ENCODE assay signal across 17 cellular contexts in the genomic region with DNA sequence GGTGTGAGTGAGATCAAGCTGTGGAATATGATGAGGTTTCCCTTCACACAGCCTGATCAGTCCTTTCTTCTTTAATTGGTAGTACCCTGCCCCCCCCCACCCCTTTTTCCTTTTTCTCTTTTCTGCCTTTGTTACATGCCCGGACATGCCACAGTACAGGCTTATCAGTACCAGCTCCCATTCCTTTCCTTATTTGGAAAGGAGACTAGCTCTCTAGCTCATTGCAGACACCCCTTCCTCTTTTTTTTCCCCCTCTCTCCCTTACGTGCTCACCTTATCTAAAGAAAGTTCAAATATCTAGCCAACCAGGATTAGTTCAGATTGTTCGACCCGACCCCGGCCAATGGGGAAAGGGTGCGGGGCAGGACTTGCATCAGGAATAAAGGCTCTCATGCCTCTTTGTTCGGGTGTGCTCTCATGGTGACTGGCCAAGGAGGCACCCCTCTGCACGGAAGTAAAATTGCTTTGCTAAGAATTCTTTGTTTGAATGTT.
DNase-seq lines count a peak whose midpoint lies in the region; ATAC-seq, FAIRE-seq and TF ChIP-seq lines count a peak whose summit lies in the region.
"Had no signal": no experiment of that assay in that cellular context is flagged by ENCODE, and none has a peak within 500 bp of the region (broad histone marks: within the 10 kb centered on the region; RNA-seq: fewer than 3 reads in every experiment).

No MANE protein-coding gene starts in this region.

- H3K27me3 ChIP-seq in bronchial epithelial cell (ENCODE audit: control insufficient read depth, insufficient read depth, low read length): no peaks in the 10 kb centered on the region
- H3K27me3 ChIP-seq in osteoblast (ENCODE audit: insufficient read depth, low read length): no peaks in the 10 kb centered on the region
- H3K27me3 ChIP-seq: adrenal gland, gastroesophageal sphincter, upper lobe of right lung had no signal

- ATAC-seq in GM21619 (IDR thresholded peaks at IDR 0.05; ENCODE audit: unreplicated experiment) (no peak), HG03439 (IDR thresholded peaks at IDR 0.05; ENCODE audit: unreplicated experiment) (no peak)
- ATAC-seq: gastroesophageal sphincter, left ventricle myocardium superior, upper lobe of right lung had no signal

- no peaks in the 10 kb centered on the region for H3K79me2 ChIP-seq in osteoblast (ENCODE audit: insufficient read depth, low read length)

- H3K4me1 ChIP-seq in mesodermal cell (ENCODE audit: control insufficient read depth, insufficient read depth, low read length, poor library complexity, severe bottlenecking) (peaks cover 17% of the 10 kb centered on the region), osteoblast (ENCODE audit: insufficient read depth, low read length) (no peaks in the 10 kb centered on the region)
- H3K4me1 ChIP-seq: adrenal gland, gastroesophageal sphincter, upper lobe of right lung had no signal

- H3K4me3 ChIP-seq in bronchial epithelial cell (ENCODE audit: low read depth, low read length) (no peak overlapping the region), mesodermal cell (ENCODE audit: extremely low read depth, insufficient read depth, low read length, poor library complexity, severe bottlenecking) (no peak overlapping the region), osteoblast (ENCODE audit: insufficient read depth, low read length) (no peak overlapping the region)
- H3K4me3 ChIP-seq: adrenal gland, dorsolateral prefrontal cortex, gastroesophageal sphincter, upper lobe of right lung had no signal

- no peak for TF ChIP-seq CTCF in bronchial epithelial cell (IDR thresholded peaks at IDR 0.05; ENCODE audit: insufficient read depth, low read length, severe bottlenecking)
- TF ChIP-seq CTCF in osteoblast (IDR thresholded peaks at IDR 0.05; ENCODE audit: extremely low read depth, low read depth, low read length): no peak

- FAIRE-seq in bronchial epithelial cell (lab: Jason Lieb, UNC): no peak
- FAIRE-seq: A204.1 had no signal

- 72 to 82% methylated on average over 6 to 7 of the region's 8 CpGs for WGBS in mesodermal cell (ENCODE audit: insufficient coverage in 2 of 2), 2 experiments

- DNase-seq in NCI-H1436 (lab: John Stamatoyannopoulos, UW) (peak; percentile 8), NCI-H1436 treated with DMSO at 0.1 percent for 48 hours (lab: John Stamatoyannopoulos, UW) (no peak), HT1080 (ENCODE audit: low read depth) (peak; percentile 25), bronchial epithelial cell (ENCODE audit: low read depth) (peak; percentile 36), osteoblast (ENCODE audit: insufficient read length, low spot score, missing footprints) (no peak)
- DNase-seq: activated CD8-positive, alpha-beta memory T cell treated with anti-CD3 and anti-CD28 coated beads, Interleukin-2, amount 50 U/mL, for 48 hours; adrenal gland; dorsolateral prefrontal cortex; left ventricle myocardium superior; NCI-H774; SIG-M5; upper lobe of right lung had no signal

- H3K9me3 ChIP-seq in mesodermal cell (ENCODE audit: control insufficient read depth, low read length): no peaks in the 10 kb centered on the region
- no peaks in the 10 kb centered on the region for H3K9me3 ChIP-seq in osteoblast (ENCODE audit: low read depth, low read length)
- H3K9me3 ChIP-seq: adrenal gland, gastroesophageal sphincter, upper lobe of right lung had no signal

- H3K27ac ChIP-seq in mesodermal cell (ENCODE audit: low read depth, low read length, severe bottlenecking) (peak overlapping the region; percentile 87), osteoblast (ENCODE audit: low read depth, low read length) (no peak overlapping the region)
- H3K27ac ChIP-seq: adrenal gland, dorsolateral prefrontal cortex, gastroesophageal sphincter, upper lobe of right lung had no signal

- no peaks in the 10 kb centered on the region for H4K20me1 ChIP-seq in osteoblast (ENCODE audit: insufficient read depth, low read length)

- no peak overlapping the region for H2AFZ ChIP-seq in osteoblast (ENCODE audit: low read length)

- no peak overlapping the region for H3K4me2 ChIP-seq in osteoblast (ENCODE audit: insufficient read depth, low read length)

- no peaks in the 10 kb centered on the region for H3K36me3 ChIP-seq in bronchial epithelial cell (ENCODE audit: control insufficient read depth, insufficient read depth, low read length)
- no peaks in the 10 kb centered on the region for H3K36me3 ChIP-seq in mesodermal cell (ENCODE audit: control insufficient read depth, insufficient read depth, low read length)
- no peaks in the 10 kb centered on the region for H3K36me3 ChIP-seq in osteoblast (ENCODE audit: insufficient read depth, low read length)
- H3K36me3 ChIP-seq: adrenal gland, gastroesophageal sphincter, upper lobe of right lung had no signal

Comparison
In these comparisons a context has a peak if more than half of its experiments do, and no peak if none do; other contexts are left out.
1. DNase-seq: peak in NCI-H1436 (single experiment), HT1080 (single experiment) and bronchial epithelial cell (single experiment); none in NCI-H1436 treated with DMSO at 0.1 percent for 48 hours (single experiment) and osteoblast (single experiment).